13 cellular contexts compared by ENCODE assay signal in genomic region chr12:34606749-34607519, GRCh38.
"Had no signal": no experiment of that assay in that cellular context is flagged by ENCODE, and none has a peak within 500 bp of the region (broad histone marks: within the 10 kb centered on the region; RNA-seq: fewer than 3 reads in every experiment).

No MANE protein-coding gene starts in this region.

- H3K36me3 ChIP-seq: prostate gland had no signal

- H2AFZ ChIP-seq: hepatocyte had no signal

- H3K79me2 ChIP-seq: hepatocyte had no signal

- H3K27me3 ChIP-seq: hepatocyte, testis had no signal

- H3K4me2 ChIP-seq: hepatocyte had no signal

- H3K4me1 ChIP-seq: prostate gland, testis had no signal

- ATAC-seq: activated CD8-positive, alpha-beta memory T cell treated with anti-CD3 and anti-CD28 coated beads, Interleukin-2, amount 10 ng/mL, durations not matched to agents 7 days and 5 days; stimulated activated naive CD8-positive, alpha-beta T cell treated with anti-CD3 and anti-CD28 coated beads, Interleukin-15, Interleukin-2, amounts not matched to agents 100 U/mL and 50 U/mL, for 24 hours had no signal

- H3K9me3 ChIP-seq: prostate gland, testis had no signal

- H3K27ac ChIP-seq: hepatocyte, prostate gland, testis had no signal

- H3K4me3 ChIP-seq: hepatocyte, prostate gland, testis had no signal

- DNase-seq: activated CD4-positive, alpha-beta T cell treated with anti-CD3 and anti-CD28 coated beads, Interleukin-2, amount 50 U/mL, for 4 hours; activated CD8-positive, alpha-beta memory T cell treated with anti-CD3 and anti-CD28 coated beads, Interleukin-2, amount 10 ng/mL, durations not matched to agents 7 days and 5 days; activated naive CD4-positive, alpha-beta T cell treated with anti-CD3 and anti-CD28 coated beads for 36 hours; central memory CD4-positive, alpha-beta T cell; kidney glomerular epithelial cell; mammary epithelial cell; stimulated activated CD4-positive, alpha-beta T cell treated with anti-CD3 and anti-CD28 coated beads, Interleukin-4, amount 100 ng/mL, for 1 hour; stimulated activated CD8-positive, alpha-beta memory T cell treated with anti-CD3 and anti-CD28 coated beads, Interleukin-4, amount 100 ng/mL, for 48 hours; stimulated activated naive CD8-positive, alpha-beta T cell treated with anti-CD3 and anti-CD28 coated beads, Interleukin-15, Interleukin-2, amounts not matched to agents 100 U/mL and 50 U/mL, for 24 hours; T-helper 2 cell; testis had no signal
